10 cellular contexts compared by ENCODE assay signal in genomic region chr4:110059556-110060191, GRCh38.
A peak's percentile ranks its signal among the peaks of the same experiment; 100 is the strongest.
DNase-seq lines count a peak whose midpoint lies in the region; ATAC-seq and TF ChIP-seq lines count a peak whose summit lies in the region.
"Had no signal": no experiment of that assay in that cellular context is flagged by ENCODE, and none has a peak within 500 bp of the region (broad histone marks: within the 10 kb centered on the region; RNA-seq: fewer than 3 reads in every experiment).

No MANE protein-coding gene starts in this region.

- H3K27ac ChIP-seq in PC-3 (ENCODE audit: low read length), result peak overlapping the region; percentile 26; the same call in 1 of the 2 replicates
- H3K27ac ChIP-seq: 22Rv1, VCaP had no signal

- no peaks in the 10 kb centered on the region for H3F3A ChIP-seq in PC-3 (ENCODE audit: low read length, unreplicated experiment)

- DNase-seq in DMS53 (lab: John Stamatoyannopoulos, UW) (peak; percentile 25), DMS53 treated with DMSO at 0.1 percent for 48 hours (lab: John Stamatoyannopoulos, UW; ENCODE audit: unreplicated experiment) (no peak), PC-3 (peak; percentile 79), G401 (ENCODE audit: low spot score) (no peak), D341Med (ENCODE audit: low spot score) (no peak)
- DNase-seq in natural killer cell treated with Interleukin-12 subunit alpha and Interleukin-12 subunit beta and Interleukin-15 and Interleukin-18, amount 100 ng/mL, for 72 hours (ENCODE audit: low spot score), result peak; percentile 63
- no peak for DNase-seq in activated CD8-positive, alpha-beta memory T cell treated with anti-CD3 and anti-CD28 coated beads, Interleukin-2, amount 50 U/mL, for 48 hours

- no peak for TF ChIP-seq CTCF in PC-3 (conservative IDR thresholded peaks at IDR 0.05; ENCODE audit: low read depth, low read length)

- intact Hi-C loops in PC-3 (cut with micrococcal nuclease), result loop anchor here (1.0 to 5.0 kb wide), 3 partner anchors 28 to 172 kb away; partner anchors contain the start of gene ELOVL6

- H3K27me3 ChIP-seq in PC-3 (ENCODE audit: low read length), result no peaks in the 10 kb centered on the region

- H3K9me3 ChIP-seq in PC-3 (ENCODE audit: low read length), result no peaks in the 10 kb centered on the region

- no TSS peak for BruUV-seq in PC-3 (replicated peaks; lab: Mats Ljungman, UMichigan)

- peak overlapping the region; percentile 78 to 92 for H3K27ac Mint-ChIP-seq in natural killer cell treated with Interleukin-12 subunit alpha and Interleukin-12 subunit beta and Interleukin-15 and Interleukin-18, amount 100 ng/mL, for 72 hours

- no peak overlapping the region for H3K9ac ChIP-seq in PC-3 (ENCODE audit: low read length)

- in situ Hi-C loops in G401 (cut with HindIII; ENCODE audit: low sequenced_read_pairs), result no loop called here

- no peaks in the 10 kb centered on the region for H3K9me2 ChIP-seq in PC-3 (replicated peaks; ENCODE audit: low read length)

- POLR2A ChIA-PET in PC-3 (lab: Charles Lee; ENCODE audit: unreplicated experiment), result interaction anchor here (0.7 kb wide), 1 partner anchor 79 kb away, joined by 3 read pairs; no protein-coding TSS in a partner anchor

- H2AFZ ChIP-seq in PC-3 (ENCODE audit: low read length), result no peak overlapping the region

- CTCF ChIA-PET in PC-3 (lab: Charles Lee), result interaction anchor here (0.6 kb wide), 1 partner anchor 256 kb away, joined by 3 read pairs; no protein-coding TSS in a partner anchor

- H3K4me1 Mint-ChIP-seq in natural killer cell treated with Interleukin-12 subunit alpha and Interleukin-12 subunit beta and Interleukin-15 and Interleukin-18, amount 100 ng/mL, for 72 hours (ENCODE audit: low read depth in 2 of 2), result peaks cover 63 to 74% of the 10 kb centered on the region in 2 donors

- peak overlapping the region; percentile 32; the same call in 1 of the 2 replicates for H3K4me3 ChIP-seq in PC-3 (ENCODE audit: low read length)

- no peaks in the 10 kb centered on the region for H3K36me3 ChIP-seq in PC-3 (ENCODE audit: low read depth, low read length)

- H3K36me3 Mint-ChIP-seq in natural killer cell treated with Interleukin-12 subunit alpha and Interleukin-12 subunit beta and Interleukin-15 and Interleukin-18, amount 100 ng/mL, for 72 hours, result no peaks in the 10 kb centered on the region

- ATAC-seq in HG02642 (IDR thresholded peaks at IDR 0.05; ENCODE audit: poor library complexity, unreplicated experiment) (peak; percentile 72), PC-3 (peak; percentile 91)
- peak; percentile 75 to 82 for ATAC-seq in natural killer cell treated with Interleukin-12 subunit alpha and Interleukin-12 subunit beta and Interleukin-15 and Interleukin-18, amount 100 ng/mL, for 72 hours

- H3K4me1 ChIP-seq in PC-3 (ENCODE audit: insufficient read depth, low read length), result peaks cover 34% of the 10 kb centered on the region

- no peaks in the 10 kb centered on the region for H3K79me2 ChIP-seq in PC-3 (ENCODE audit: low read length)

- H3K4me3 Mint-ChIP-seq in natural killer cell treated with Interleukin-12 subunit alpha and Interleukin-12 subunit beta and Interleukin-15 and Interleukin-18, amount 100 ng/mL, for 72 hours, result peak overlapping the region; percentile 67

- no peaks in the 10 kb centered on the region for H3K27me3 Mint-ChIP-seq in natural killer cell treated with Interleukin-12 subunit alpha and Interleukin-12 subunit beta and Interleukin-15 and Interleukin-18, amount 100 ng/mL, for 72 hours

- H4K20me1 ChIP-seq in PC-3 (ENCODE audit: low read length), result no peaks in the 10 kb centered on the region

- H3K4me2 ChIP-seq in PC-3 (ENCODE audit: low read length), result peak overlapping the region; percentile 75

- H3K9me3 Mint-ChIP-seq in natural killer cell treated with Interleukin-12 subunit alpha and Interleukin-12 subunit beta and Interleukin-15 and Interleukin-18, amount 100 ng/mL, for 72 hours, result peaks cover 3% of the 10 kb centered on the region

Comparison
In these comparisons a context has a peak if more than half of its experiments do, and no peak if none do; other contexts are left out.
1. DNase-seq: peak in DMS53 (single experiment), PC-3 (single experiment) and natural killer cell treated with Interleukin-12 subunit alpha and Interleukin-12 subunit beta and Interleukin-15 and Interleukin-18, amount 100 ng/mL, for 72 hours (single experiment); none in DMS53 treated with DMSO at 0.1 percent for 48 hours (single experiment), G401 (single experiment), D341Med (single experiment) and activated CD8-positive, alpha-beta memory T cell treated with anti-CD3 and anti-CD28 coated beads, Interleukin-2, amount 50 U/mL, for 48 hours (single experiment).
2. Peak in every context shown above with its lines, with median percentiles within 50 percentile points of each other: ATAC-seq.